Comparison of ENCODE assay signal across 8 cellular contexts in genomic region chr6:46626228-46626909, GRCh38. TPM values are rescaled to one million over a fixed set of nuclear protein-coding genes. Genes with fewer than 3 reads are reported as not detected.
DNase-seq lines count a peak whose midpoint lies in the region; ATAC-seq and TF ChIP-seq lines count a peak whose summit lies in the region.

No MANE protein-coding gene starts in this region.

- no peaks in the 10 kb centered on the region for H3K9me3 Mint-ChIP-seq in activated CD4-positive, alpha-beta T cell treated with anti-CD3 and anti-CD28 coated beads for 36 hours (ENCODE audit: low read depth)

- H3K4me3 ChIP-seq in coronary artery = peak overlapping the region; percentile 2

- H3K4me1 Mint-ChIP-seq in activated CD4-positive, alpha-beta T cell treated with anti-CD3 and anti-CD28 coated beads for 36 hours = peaks cover 4% of the 10 kb centered on the region

- POLR2A ChIA-PET in activated CD4-positive, alpha-beta T cell treated with anti-CD3 and anti-CD28 coated beads for 36 hours (lab: Charles Lee) = no interaction called here

- CTCF ChIA-PET in activated CD4-positive, alpha-beta T cell treated with anti-CD3 and anti-CD28 coated beads for 36 hours (lab: Charles Lee) = no interaction called here

- no peak overlapping the region for H3K4me3 Mint-ChIP-seq in activated CD4-positive, alpha-beta T cell treated with anti-CD3 and anti-CD28 coated beads for 36 hours

- H3K36me3 Mint-ChIP-seq in activated CD4-positive, alpha-beta T cell treated with anti-CD3 and anti-CD28 coated beads for 36 hours (ENCODE audit: low read depth) = no peaks in the 10 kb centered on the region

- DNase-seq in activated CD4-positive, alpha-beta T cell treated with anti-CD3 and anti-CD28 coated beads for 36 hours = no peak
- no peak for DNase-seq in activated CD4-positive, alpha-beta T cell treated with anti-CD3 and anti-CD28 coated beads, Interleukin-2, amount 50 U/mL, for 4 hours
- DNase-seq in NCI-H774 (lab: John Stamatoyannopoulos, UW) = peak; percentile 22
- no peak for DNase-seq in coronary artery (ENCODE audit: low spot score)
- peak; percentile 57 for DNase-seq in midbrain (lab: John Stamatoyannopoulos, UW)
- DNase-seq in OCI-M2 (lab: John Stamatoyannopoulos, UW; ENCODE audit: unreplicated experiment) = no peak
- DNase-seq in activated effector memory CD4-positive, alpha-beta T cell treated with Interleukin-2 at 50 U/mL for 16 hours = no peak

- peak; percentile 75 for ATAC-seq in activated CD4-positive, alpha-beta T cell treated with anti-CD3 and anti-CD28 coated beads for 36 hours
- peak; percentile 79 for ATAC-seq in HG02798 (IDR thresholded peaks at IDR 0.05; ENCODE audit: poor library complexity, unreplicated experiment)

- peaks cover 21% of the 10 kb centered on the region for H3K27me3 Mint-ChIP-seq in activated CD4-positive, alpha-beta T cell treated with anti-CD3 and anti-CD28 coated beads for 36 hours

- TF ChIP-seq CTCF in coronary artery (IDR thresholded peaks at IDR 0.05) = peak; percentile 52

- intact Hi-C loops in activated CD4-positive, alpha-beta T cell treated with anti-CD3 and anti-CD28 coated beads for 36 hours (cut with DNase I, micrococcal nuclease) = loop anchor here (1.0 to 2.0 kb wide), 5 partner anchors 17 to 536 kb away; no protein-coding TSS in a partner anchor

- H3K27ac Mint-ChIP-seq in activated CD4-positive, alpha-beta T cell treated with anti-CD3 and anti-CD28 coated beads for 36 hours = no peak overlapping the region

- H3K27ac ChIP-seq in coronary artery = no peak overlapping the region

RNA-seq across cellular contexts. Expression of gene CYP39A1, which starts 26.2 kb away (rescaled TPM):
- total RNA-seq in activated CD4-positive, alpha-beta T cell treated with anti-CD3 and anti-CD28 coated beads for 36 hours = not detected

RNA-seq across cellular contexts. Expression of gene SLC25A27, which starts 26.4 kb away (rescaled TPM):
- total RNA-seq in activated CD4-positive, alpha-beta T cell treated with anti-CD3 and anti-CD28 coated beads for 36 hours = 1 to 10 TPM; 1.2 to 1.6 TPM

Comparison
In these comparisons a context has a peak if more than half of its experiments do, and no peak if none do; other contexts are left out.
1. DNase-seq: peak in NCI-H774 (single experiment) and midbrain (single experiment); none in activated CD4-positive, alpha-beta T cell treated with anti-CD3 and anti-CD28 coated beads for 36 hours (single experiment), activated CD4-positive, alpha-beta T cell treated with anti-CD3 and anti-CD28 coated beads, Interleukin-2, amount 50 U/mL, for 4 hours (0 of 2), coronary artery (single experiment), OCI-M2 (single experiment) and activated effector memory CD4-positive, alpha-beta T cell treated with Interleukin-2 at 50 U/mL for 16 hours (single experiment).